29 cellular contexts compared by ENCODE assay signal in the genomic region with DNA sequence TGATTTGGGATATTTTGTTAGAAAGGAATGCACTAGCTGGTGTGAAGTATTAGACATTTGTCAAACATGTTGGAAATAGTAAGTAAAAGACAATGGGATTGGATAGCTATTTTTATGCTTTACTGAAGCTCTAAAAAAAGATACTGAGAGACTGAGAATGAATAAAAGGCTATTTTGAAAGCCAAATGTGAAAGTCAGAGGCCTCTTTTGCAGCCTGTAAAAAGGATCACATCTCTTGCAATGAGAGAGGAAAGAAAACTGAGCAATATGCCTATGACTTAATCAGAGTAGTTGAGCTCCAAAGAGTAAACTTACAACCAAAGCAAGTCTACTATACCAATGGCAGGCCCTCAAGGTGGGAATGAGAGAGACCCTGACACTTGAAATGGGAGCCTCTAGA.
"Had no signal": no experiment of that assay in that cellular context is flagged by ENCODE, and none has a peak within 500 bp of the region (broad histone marks: within the 10 kb centered on the region; RNA-seq: fewer than 3 reads in every experiment).

No MANE protein-coding gene starts in this region.

- H3K4me3 ChIP-seq: left ventricle myocardium inferior, lung, pancreas, prostate gland, skin epidermis, stomach, testis, thyroid gland, transverse colon, upper lobe of left lung, vagina had no signal

- H3K36me3 Mint-ChIP-seq: immature natural killer cell; mesothelial cell of epicardium; natural killer cell treated with Interleukin-12 subunit alpha and Interleukin-12 subunit beta and Interleukin-15 and Interleukin-18, amount 100 ng/mL, for 72 hours had no signal

- H3K27me3 ChIP-seq: pancreas, stomach, testis, thyroid gland, transverse colon, upper lobe of left lung, vagina had no signal

- H3K4me3 Mint-ChIP-seq: immature natural killer cell; mesothelial cell of epicardium; naive B cell; natural killer cell treated with Interleukin-12 subunit alpha and Interleukin-12 subunit beta and Interleukin-15 and Interleukin-18, amount 100 ng/mL, for 72 hours; stimulated activated naive B cell treated with anti-CD40 and anti-IgM and Interleukin-4, amounts not matched to agents 10 μg/mL and 1 μg/mL and 100 μg/mL, for 72 hours had no signal

- DNase-seq: hypothalamus; immature natural killer cell; islet precursor cell; left ventricle myocardium inferior; mesendoderm; naive B cell; nucleus accumbens; pancreas; posterior cingulate gyrus; retina; right cardiac atrium; stimulated activated CD4-positive, alpha-beta T cell treated with anti-CD3 and anti-CD28 coated beads, Interleukin-12 subunit alpha, Interleukin-12 subunit beta, amount 100 ng/mL, for 4 hours; stimulated activated CD4-positive, alpha-beta T cell treated with anti-CD3 and anti-CD28 coated beads, Interleukin-15, amount 100 ng/mL, for 24 hours; stimulated activated CD4-positive, alpha-beta T cell treated with anti-CD3 and anti-CD28 coated beads, Interleukin-2, amount 100 ng/mL, for 24 hours; stimulated activated CD4-positive, alpha-beta T cell treated with anti-CD3 and anti-CD28 coated beads, Interleukin-4, amount 100 ng/mL, for 1 hour; stimulated activated naive B cell treated with anti-CD40 and anti-IgM and Interleukin-4, amounts not matched to agents 10 μg/mL and 1 μg/mL and 100 μg/mL, for 72 hours; stimulated activated naive CD8-positive, alpha-beta T cell treated with anti-CD3 and anti-CD28 coated beads, Interleukin-15, Interleukin-2, amounts not matched to agents 100 U/mL and 50 U/mL, for 24 hours; stomach; testis; thyroid gland; transverse colon; upper lobe of left lung had no signal

- H3K9me3 ChIP-seq: pancreas, prostate gland, testis, vagina had no signal

- H3K4me1 ChIP-seq: left ventricle myocardium inferior, pancreas, prostate gland, stomach, testis, thyroid gland, transverse colon, upper lobe of left lung, vagina had no signal

- H3K4me1 Mint-ChIP-seq: immature natural killer cell; mesothelial cell of epicardium; naive B cell; stimulated activated naive B cell treated with anti-CD40 and anti-IgM and Interleukin-4, amounts not matched to agents 10 μg/mL and 1 μg/mL and 100 μg/mL, for 72 hours had no signal

- H3K27ac ChIP-seq: left ventricle myocardium inferior, pancreas, prostate gland, skin epidermis, stomach, testis, thyroid gland, transverse colon, upper lobe of left lung, vagina had no signal

- H3K36me3 ChIP-seq: left ventricle myocardium inferior, pancreas, prostate gland, stomach, thyroid gland, transverse colon, upper lobe of left lung, vagina had no signal

- FAIRE-seq: pancreas had no signal

- ATAC-seq: natural killer cell treated with Interleukin-12 subunit alpha and Interleukin-12 subunit beta and Interleukin-15 and Interleukin-18, amount 100 ng/mL, for 72 hours; pancreas; right cardiac atrium; sciatic nerve; stimulated activated naive B cell treated with anti-CD40 and anti-IgM and Interleukin-4, amounts not matched to agents 10 μg/mL and 1 μg/mL and 100 μg/mL, for 72 hours; stimulated activated naive CD8-positive, alpha-beta T cell treated with anti-CD3 and anti-CD28 coated beads, Interleukin-15, Interleukin-2, amounts not matched to agents 100 U/mL and 50 U/mL, for 24 hours had no signal

- H3K27me3 Mint-ChIP-seq: natural killer cell treated with Interleukin-12 subunit alpha and Interleukin-12 subunit beta and Interleukin-15 and Interleukin-18, amount 100 ng/mL, for 72 hours had no signal

- H3K27ac Mint-ChIP-seq: immature natural killer cell; mesothelial cell of epicardium; naive B cell; natural killer cell treated with Interleukin-12 subunit alpha and Interleukin-12 subunit beta and Interleukin-15 and Interleukin-18, amount 100 ng/mL, for 72 hours; stimulated activated naive B cell treated with anti-CD40 and anti-IgM and Interleukin-4, amounts not matched to agents 10 μg/mL and 1 μg/mL and 100 μg/mL, for 72 hours had no signal
